Comparison of ENCODE assay signal across 1 cellular context in genomic region chr11:94876645-94877445, GRCh38.
TF ChIP-seq lines count a peak whose summit lies in the region.

No MANE protein-coding gene starts in this region.

TF ChIP-seq in HCT116, 20 proteins besides CTCF, POLR2A, EP300 and RAD21 (continued from another document):
- TF ChIP-seq TCF7L2 (IDR thresholded peaks at IDR 0.05; ENCODE audit: borderline replicate concordance, extremely low read depth, insufficient read depth, insufficient read length) (no peak), YY1 (IDR thresholded peaks at IDR 0.05; ENCODE audit: extremely low read depth, insufficient replicate concordance, low read depth, low read length) (peak; percentile 16), EZH2 (IDR thresholded peaks at IDR 0.05) (no peak), EGR1 (IDR thresholded peaks at IDR 0.05; ENCODE audit: low read depth) (peak; percentile 94), CEBPB (IDR thresholded peaks at IDR 0.05; ENCODE audit: low read depth) (no peak), SIN3A (IDR thresholded peaks at IDR 0.05; ENCODE audit: low read depth) (no peak), POLR2AphosphoS5 (IDR thresholded peaks at IDR 0.05; ENCODE audit: low read depth, low read length) (peak; percentile 37)
TF ChIP-seq in HCT116: peak in this region for 9.
